Comparison of ENCODE assay signal across 1 cellular context in genomic region chr20:36974660-36975059, GRCh38.
TF ChIP-seq lines count a peak whose summit lies in the region.

No MANE protein-coding gene starts in this region.

TF ChIP-seq in HepG2, 621 proteins besides CTCF, POLR2A, EP300 and RAD21:
- TF ChIP-seq ZNF652 (CRISPR knock-in tag; IDR thresholded peaks at IDR 0.05; ENCODE audit: borderline replicate concordance, low read depth) (no peak), HMG20A (CRISPR knock-in tag; IDR thresholded peaks at IDR 0.05; ENCODE audit: borderline replicate concordance) (no peak), ZNF350 (CRISPR knock-in tag; IDR thresholded peaks at IDR 0.05; ENCODE audit: borderline replicate concordance, low read depth) (no peak), ZNF318 (CRISPR knock-in tag; IDR thresholded peaks at IDR 0.05) (no peak), ZNF142 (CRISPR knock-in tag; IDR thresholded peaks at IDR 0.05) (no peak), ZNF121 (CRISPR knock-in tag; IDR thresholded peaks at IDR 0.05) (no peak), SNAPC2 (CRISPR knock-in tag; IDR thresholded peaks at IDR 0.05) (no peak), ZNF34 (CRISPR knock-in tag; IDR thresholded peaks at IDR 0.05; ENCODE audit: borderline replicate concordance) (no peak)
